Comparison of ENCODE assay signal across 1 cellular context in genomic region chr19:32674153-32674958, GRCh38.
TF ChIP-seq lines count a peak whose summit lies in the region.

No MANE protein-coding gene starts in this region.

TF ChIP-seq in HepG2, 621 proteins besides CTCF, POLR2A, EP300 and RAD21 (continued from another document and continues in another):
- TF ChIP-seq ZBTB2 (CRISPR knock-in tag; IDR thresholded peaks at IDR 0.05; ENCODE audit: low read depth) (0 out of 2 replicates have a peak, but pooled peaks have one; percentile 43), ZFP91 (CRISPR knock-in tag; IDR thresholded peaks at IDR 0.05; ENCODE audit: borderline replicate concordance) (no peak), ZNF639 (CRISPR knock-in tag; conservative IDR thresholded peaks at IDR 0.05) (no peak), IKZF5 (CRISPR knock-in tag; IDR thresholded peaks at IDR 0.05) (no peak), ZNF547 (CRISPR knock-in tag; IDR thresholded peaks at IDR 0.05) (peak; percentile 65; the same call in 1 of the 2 replicates), RFXAP (CRISPR knock-in tag; IDR thresholded peaks at IDR 0.05; ENCODE audit: borderline replicate concordance) (0 out of 2 replicates have a peak, but pooled peaks have one; percentile 6), ZNF704 (CRISPR knock-in tag; IDR thresholded peaks at IDR 0.05; ENCODE audit: borderline replicate concordance) (no peak), ZBTB40 (IDR thresholded peaks at IDR 0.05) (no peak), ZBTB40 (CRISPR knock-in tag; IDR thresholded peaks at IDR 0.05) (0 out of 2 replicates have a peak, but pooled peaks have one; percentile 24), SNAPC2 (CRISPR knock-in tag; IDR thresholded peaks at IDR 0.05) (no peak), NONO (IDR thresholded peaks at IDR 0.05) (no peak), NONO (CRISPR knock-in tag; conservative IDR thresholded peaks at IDR 0.05) (0 out of 2 replicates have a peak, but pooled peaks have one; percentile 6), USF2 (IDR thresholded peaks at IDR 0.05; ENCODE audit: low read depth, low read length) (no peak), USF2 (CRISPR knock-in tag; IDR thresholded peaks at IDR 0.05; ENCODE audit: borderline replicate concordance) (no peak), ISX (CRISPR knock-in tag; conservative IDR thresholded peaks at IDR 0.05) (no peak), ZSCAN31 (CRISPR knock-in tag; IDR thresholded peaks at IDR 0.05; ENCODE audit: low read depth) (no peak), AGO2 (optimal IDR thresholded peaks at IDR 0.05; ENCODE audit: low read depth, low read length) (peak; percentile 70), ZSCAN22 (CRISPR knock-in tag; IDR thresholded peaks at IDR 0.05) (0 out of 2 replicates have a peak, but pooled peaks have one; percentile 13), ZNF687 (CRISPR knock-in tag; IDR thresholded peaks at IDR 0.05) (peak; percentile 43; the same call in 1 of the 2 replicates), SMAD9 (CRISPR knock-in tag; IDR thresholded peaks at IDR 0.05) (no peak), TCF12 (IDR thresholded peaks at IDR 0.05) (no peak), TCF12 (CRISPR knock-in tag; IDR thresholded peaks at IDR 0.05) (0 out of 2 replicates have a peak, but pooled peaks have one; percentile 25), SMC3 (IDR thresholded peaks at IDR 0.05; ENCODE audit: low read length) (no peak), ZNF121 (CRISPR knock-in tag; IDR thresholded peaks at IDR 0.05) (no peak), ZSCAN20 (CRISPR knock-in tag; IDR thresholded peaks at IDR 0.05; ENCODE audit: borderline replicate concordance) (no peak), HNRNPL (IDR thresholded peaks at IDR 0.05; ENCODE audit: low read depth, low read length) (peak; percentile 66; the same call in 1 of the 2 replicates), ZNF749 (CRISPR knock-in tag; IDR thresholded peaks at IDR 0.05; ENCODE audit: borderline replicate concordance) (peak; percentile 34; the same call in 1 of the 2 replicates), ZNF101 (CRISPR knock-in tag; IDR thresholded peaks at IDR 0.05; ENCODE audit: borderline replicate concordance, low read depth) (no peak), GATAD2A (CRISPR knock-in tag; IDR thresholded peaks at IDR 0.05) (no peak), ZMAT5 (CRISPR knock-in tag; IDR thresholded peaks at IDR 0.05; ENCODE audit: borderline replicate concordance, low read depth) (no peak), ETV5 (CRISPR knock-in tag; IDR thresholded peaks at IDR 0.05; ENCODE audit: borderline replicate concordance) (no peak)
